Comparison of ENCODE assay signal across 1 cellular context in genomic region chr7:26704036-26704435, GRCh38.
TF ChIP-seq lines count a peak whose summit lies in the region.

No MANE protein-coding gene starts in this region.

TF ChIP-seq in endothelial cell of umbilical vein, 7 proteins besides CTCF, POLR2A, EP300 and RAD21 (continued from another document):
- no peak for TF ChIP-seq GATA2 (IDR thresholded peaks at IDR 0.05; ENCODE audit: insufficient read depth, insufficient read length, low read depth, low read length)
- TF ChIP-seq FOS (IDR thresholded peaks at IDR 0.05; ENCODE audit: borderline replicate concordance, insufficient read depth, low read length) = no peak
- TF ChIP-seq JUN (IDR thresholded peaks at IDR 0.05; ENCODE audit: borderline replicate concordance, insufficient read depth, insufficient read length, low read depth) = no peak
